ENCODE assay signal across 1 cellular context in genomic region chr5:148635321-148636083, GRCh38.
TF ChIP-seq lines count a peak whose summit lies in the region.

No MANE protein-coding gene starts in this region.

TF ChIP-seq in SK-N-SH treated with all-trans-retinoic acid at 6 μM for 48 hours, 23 proteins besides CTCF, POLR2A, EP300 and RAD21 (continued from another document):
- TF ChIP-seq TSHZ2 (CRISPR knock-in tag; IDR thresholded peaks at IDR 0.05): peak; percentile 84
- no peak for TF ChIP-seq ARNTL (CRISPR knock-in tag; IDR thresholded peaks at IDR 0.05; ENCODE audit: borderline replicate concordance, low read depth)
- no peak for TF ChIP-seq PPARA (CRISPR knock-in tag; IDR thresholded peaks at IDR 0.05; ENCODE audit: borderline replicate concordance)
- no peak for TF ChIP-seq RARB (CRISPR knock-in tag; IDR thresholded peaks at IDR 0.05)
- no peak for TF ChIP-seq ZFP30 (CRISPR knock-in tag; IDR thresholded peaks at IDR 0.05)
- peak; percentile 64 for TF ChIP-seq CSRNP3 (CRISPR knock-in tag; IDR thresholded peaks at IDR 0.05)
